ENCODE assay signal across 13 cellular contexts in the genomic region with DNA sequence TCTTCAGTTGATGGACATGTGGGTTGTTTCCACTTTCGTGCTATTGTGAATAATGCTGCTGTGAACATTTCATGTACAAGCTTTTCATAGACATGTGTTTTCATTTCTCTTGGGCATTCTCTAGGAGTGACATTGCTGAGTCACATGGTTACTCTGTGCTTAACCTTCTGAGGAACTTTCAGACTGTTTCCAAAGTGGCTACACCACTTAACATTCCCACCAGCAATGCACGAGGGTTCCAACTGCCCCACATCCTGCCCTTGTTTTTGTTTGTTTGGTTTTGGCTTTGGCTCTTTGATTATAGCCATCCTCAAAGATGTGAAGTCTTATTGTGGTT. TPM values are rescaled to one million over a fixed set of nuclear protein-coding genes. Genes with fewer than 3 reads are reported as not detected.
A peak's percentile ranks its signal among the peaks of the same experiment; 100 is the strongest.
DNase-seq lines count a peak whose midpoint lies in the region; ATAC-seq and TF ChIP-seq lines count a peak whose summit lies in the region.
"Had no signal": no experiment of that assay in that cellular context is flagged by ENCODE, and none has a peak within 500 bp of the region (broad histone marks: within the 10 kb centered on the region; RNA-seq: fewer than 3 reads in every experiment).

No MANE protein-coding gene starts in this region.

- H3K9me3 Mint-ChIP-seq in natural killer cell treated with Interleukin-12 subunit alpha and Interleukin-12 subunit beta and Interleukin-15 and Interleukin-18, amount 100 ng/mL, for 72 hours, result no peaks in the 10 kb centered on the region
- H3K9me3 Mint-ChIP-seq: activated B cell treated with CpG ODN at 0.5 μM for 24 hours; activated naive CD4-positive, alpha-beta T cell treated with anti-CD3 and anti-CD28 coated beads, Interleukin-2, amount 50 U/mL, for 24 hours; T-cell had no signal

- no peaks in the 10 kb centered on the region for H3K9me3 ChIP-seq in tibial nerve
- no peaks in the 10 kb centered on the region for H3K9me3 ChIP-seq in MG63

- no peaks in the 10 kb centered on the region for H3K27me3 ChIP-seq in tibial nerve
- no peaks in the 10 kb centered on the region for H3K27me3 ChIP-seq in MG63

- no peaks in the 10 kb centered on the region for H3K36me3 Mint-ChIP-seq in natural killer cell treated with Interleukin-12 subunit alpha and Interleukin-12 subunit beta and Interleukin-15 and Interleukin-18, amount 100 ng/mL, for 72 hours
- H3K36me3 Mint-ChIP-seq: activated naive CD4-positive, alpha-beta T cell treated with anti-CD3 and anti-CD28 coated beads, Interleukin-2, amount 50 U/mL, for 24 hours; T-cell had no signal

- ATAC-seq in natural killer cell treated with Interleukin-12 subunit alpha and Interleukin-12 subunit beta and Interleukin-15 and Interleukin-18, amount 100 ng/mL, for 72 hours, result no peak
- ATAC-seq: T-cell had no signal

- no peak overlapping the region for H3K27ac ChIP-seq in tibial nerve

- no peak for TF ChIP-seq CTCF in tibial nerve (IDR thresholded peaks at IDR 0.05)

- no peak overlapping the region for H3K4me3 Mint-ChIP-seq in natural killer cell treated with Interleukin-12 subunit alpha and Interleukin-12 subunit beta and Interleukin-15 and Interleukin-18, amount 100 ng/mL, for 72 hours
- H3K4me3 Mint-ChIP-seq: activated B cell treated with CpG ODN at 0.5 μM for 24 hours; activated naive CD4-positive, alpha-beta T cell treated with anti-CD3 and anti-CD28 coated beads, Interleukin-2, amount 50 U/mL, for 24 hours; T-cell had no signal

- peak in 1 of 2 donors; percentile 15 for TF ChIP-seq EP300 in tibial nerve (IDR thresholded peaks at IDR 0.05)

- no peaks in the 10 kb centered on the region for H3K4me1 Mint-ChIP-seq in natural killer cell treated with Interleukin-12 subunit alpha and Interleukin-12 subunit beta and Interleukin-15 and Interleukin-18, amount 100 ng/mL, for 72 hours (ENCODE audit: low read depth in 2 of 2)
- H3K4me1 Mint-ChIP-seq: activated B cell treated with CpG ODN at 0.5 μM for 24 hours; activated naive CD4-positive, alpha-beta T cell treated with anti-CD3 and anti-CD28 coated beads, Interleukin-2, amount 50 U/mL, for 24 hours; T-cell had no signal

- peaks cover 6 to 8% of the 10 kb centered on the region in 2 donors for H3K27me3 Mint-ChIP-seq in natural killer cell treated with Interleukin-12 subunit alpha and Interleukin-12 subunit beta and Interleukin-15 and Interleukin-18, amount 100 ng/mL, for 72 hours
- H3K27me3 Mint-ChIP-seq: activated B cell treated with CpG ODN at 0.5 μM for 24 hours; activated naive CD4-positive, alpha-beta T cell treated with anti-CD3 and anti-CD28 coated beads, Interleukin-2, amount 50 U/mL, for 24 hours; progenitor cell of endocrine pancreas; T-cell had no signal

- H3K36me3 ChIP-seq in tibial nerve, result no peaks in the 10 kb centered on the region
- H3K36me3 ChIP-seq in MG63, result no peaks in the 10 kb centered on the region

- no peaks in the 10 kb centered on the region for H3K4me1 ChIP-seq in tibial nerve

- H3K4me3 ChIP-seq in tibial nerve, result no peak overlapping the region
- no peak overlapping the region for H3K4me3 ChIP-seq in MG63

- DNase-seq in A172 (ENCODE audit: low spot score) (peak; percentile 26), Daoy (ENCODE audit: low read depth) (peak; percentile 39), amniotic stem cell (lab: John Stamatoyannopoulos, UW) (peak; percentile 31), hepatic stellate cell (ENCODE audit: low spot score) (peak; percentile 60), tibial nerve (ENCODE audit: low spot score in 2 of 2) (no peak), NCI-H146 (lab: John Stamatoyannopoulos, UW) (no peak), MG63 (no peak)
- no peak for DNase-seq in natural killer cell treated with Interleukin-12 subunit alpha and Interleukin-12 subunit beta and Interleukin-15 and Interleukin-18, amount 100 ng/mL, for 72 hours (ENCODE audit: low spot score)
- DNase-seq: activated B cell treated with CpG ODN at 0.5 μM for 24 hours, GOT3, T-cell had no signal

- no peak overlapping the region for H3K27ac Mint-ChIP-seq in natural killer cell treated with Interleukin-12 subunit alpha and Interleukin-12 subunit beta and Interleukin-15 and Interleukin-18, amount 100 ng/mL, for 72 hours
- H3K27ac Mint-ChIP-seq: activated B cell treated with CpG ODN at 0.5 μM for 24 hours; activated naive CD4-positive, alpha-beta T cell treated with anti-CD3 and anti-CD28 coated beads, Interleukin-2, amount 50 U/mL, for 24 hours; T-cell had no signal

- TF ChIP-seq POLR2A in tibial nerve (IDR thresholded peaks at IDR 0.05), result no peak

- WGBS in tibial nerve, 2 donors, result 25 to 37% methylated on average over 2 of the region's 2 CpGs

RNA-seq across cellular contexts. Expression of a gene that starts 14.2 kb away (rescaled TPM):
- 39.6 and 44.0 TPM in 2 replicates for total RNA-seq in A172 (2014; rRNA removed; shearing (Covaris generic))
- total RNA-seq in Daoy (2014; rRNA removed; shearing (Covaris generic)), result 61.4 and 72.7 TPM in 2 replicates
- total RNA-seq in natural killer cell treated with Interleukin-12 subunit alpha and Interleukin-12 subunit beta and Interleukin-15 and Interleukin-18, amount 100 ng/mL, for 72 hours, result 10 to 100 TPM; 22.9 to 35.3 TPM
- total RNA-seq in tibial nerve, result 10 to 100 TPM; 29.5 to 80.8 (median 58.8) TPM
- total RNA-seq in MG63 (2014; rRNA removed; shearing (Covaris generic); ENCODE audit: low replicate concordance), result 39.9 and 53.5 TPM in 2 replicates

Comparison
In these comparisons a context has a peak if more than half of its experiments do, and no peak if none do; other contexts are left out.
1. DNase-seq: peak in A172 (single experiment), Daoy (single experiment), amniotic stem cell (single experiment) and hepatic stellate cell (single experiment); none in natural killer cell treated with Interleukin-12 subunit alpha and Interleukin-12 subunit beta and Interleukin-15 and Interleukin-18, amount 100 ng/mL, for 72 hours (single experiment), tibial nerve (0 of 2), NCI-H146 (single experiment) and MG63 (single experiment).